ENCODE assay signal across 9 cellular contexts in the genomic region with DNA sequence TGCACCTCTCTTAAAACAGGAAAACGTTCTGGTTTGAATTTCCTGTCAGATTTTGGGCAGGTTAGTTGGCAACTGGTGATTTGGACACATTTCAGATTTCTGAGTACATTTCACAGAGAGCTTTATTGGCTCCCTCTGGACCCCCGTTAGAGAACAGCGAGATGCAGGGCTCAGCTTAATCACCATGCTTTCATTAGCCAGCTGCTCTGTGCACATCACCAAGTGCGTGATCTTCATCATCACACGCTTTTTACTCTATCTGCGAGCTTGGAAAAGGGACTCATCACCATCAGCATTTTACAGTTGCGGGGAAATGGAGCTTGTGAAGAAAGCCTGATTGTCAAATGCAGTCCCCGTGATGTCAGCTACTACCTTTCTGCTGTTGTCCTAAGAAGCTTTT.
A peak's percentile ranks its signal among the peaks of the same experiment; 100 is the strongest.
DNase-seq lines count a peak whose midpoint lies in the region; ATAC-seq, FAIRE-seq and TF ChIP-seq lines count a peak whose summit lies in the region.
"Had no signal": no experiment of that assay in that cellular context is flagged by ENCODE, and none has a peak within 500 bp of the region (broad histone marks: within the 10 kb centered on the region; RNA-seq: fewer than 3 reads in every experiment).

No MANE protein-coding gene starts in this region.

- no peak overlapping the region for H3K4me3 ChIP-seq in CD8-positive, alpha-beta T cell (ENCODE audit: low read depth, low read length)
- H3K4me3 ChIP-seq in K562 (no peak overlapping the region), right lobe of liver (no peak overlapping the region)

- H3K27me3 ChIP-seq in CD8-positive, alpha-beta T cell (ENCODE audit: insufficient read depth, low read length) = no peaks in the 10 kb centered on the region
- no peaks in the 10 kb centered on the region for H3K27me3 ChIP-seq in K562 (ENCODE audit: control insufficient read depth in 2 of 2, insufficient read depth in 2 of 2, low read length in 2 of 2)
- no peaks in the 10 kb centered on the region for H3K27me3 ChIP-seq in right lobe of liver

- no peak for TF ChIP-seq EP300 in K562 (IDR thresholded peaks at IDR 0.05; ENCODE audit: low read length)

- no peaks in the 10 kb centered on the region for H3K27me3 Mint-ChIP-seq in CD8-positive, alpha-beta T cell (ENCODE audit: low read depth)
- no peaks in the 10 kb centered on the region for H3K27me3 Mint-ChIP-seq in progenitor cell of endocrine pancreas

- POLR2A ChIA-PET in CD8-positive, alpha-beta T cell (lab: Charles Lee) = interaction anchor here (0.9 to 2.8 kb wide), 7 partner anchors 13 to 192 kb away, joined by 3 to 22 read pairs (median 4); no protein-coding TSS in a partner anchor
- POLR2A ChIA-PET in K562 (lab: Yijun Ruan, JAX) = interaction anchor here (0.6 to 1.2 kb wide), 4 partner anchors 8 to 729 kb away, joined by 3 read pairs; no protein-coding TSS in a partner anchor

- no peak for TF ChIP-seq RAD21 in K562 (CRISPR knock-in tag; conservative IDR thresholded peaks at IDR 0.05 in 1 of 2, IDR thresholded peaks at IDR 0.05 in 1 of 2)

- no TSS peak for BruUV-seq in K562 (replicated peaks; lab: Mats Ljungman, UMichigan)

- H3K9me1 ChIP-seq in K562 (ENCODE audit: control insufficient read depth, insufficient read depth, low read length) = no peaks in the 10 kb centered on the region

- no peak overlapping the region for H3K27ac ChIP-seq in CD8-positive, alpha-beta T cell (ENCODE audit: low read depth, low read length)
- H3K27ac ChIP-seq in K562 (ENCODE audit: extremely low read depth, low read depth, low read length) (no peak overlapping the region), right lobe of liver (no peak overlapping the region)

- CTCF ChIA-PET in CD8-positive, alpha-beta T cell (lab: Charles Lee) = interaction anchor here (0.8 to 1.9 kb wide), 10 partner anchors 17 to 257 kb away, joined by 3 to 9 read pairs (median 4); no protein-coding TSS in a partner anchor
- CTCF ChIA-PET in K562 (lab: Yijun Ruan, JAX; ENCODE audit: low intra/inter-chr PET ratio) = no interaction called here

- H3K4me1 Mint-ChIP-seq in CD8-positive, alpha-beta T cell (ENCODE audit: low read depth) = peaks cover 67% of the 10 kb centered on the region
- peaks cover 48% of the 10 kb centered on the region for H3K4me1 Mint-ChIP-seq in progenitor cell of endocrine pancreas (ENCODE audit: low read depth)

- H3K36me3 Mint-ChIP-seq in CD8-positive, alpha-beta T cell = no peaks in the 10 kb centered on the region
- H3K36me3 Mint-ChIP-seq in progenitor cell of endocrine pancreas (ENCODE audit: insufficient read depth) = peaks cover 2% of the 10 kb centered on the region

- no peaks in the 10 kb centered on the region for H4K20me1 ChIP-seq in K562 (replicated peaks; ENCODE audit: control insufficient read depth, insufficient read depth, low read length)

- no peak for TF ChIP-seq CTCF in CD8-positive, alpha-beta T cell (IDR thresholded peaks at IDR 0.05)
- TF ChIP-seq CTCF in K562 (IDR thresholded peaks at IDR 0.05 in 2 of 3, conservative IDR thresholded peaks at IDR 0.05 in 1 of 3; ENCODE audit: insufficient read depth in 2 of 3, low read depth in 1 of 3, low read length in 3 of 3) (no peak), progenitor cell of endocrine pancreas (IDR thresholded peaks at IDR 0.05; ENCODE audit: unreplicated experiment) (no peak), right lobe of liver (IDR thresholded peaks at IDR 0.05) (no peak)

- H3K4me2 ChIP-seq in K562 (ENCODE audit: insufficient read depth, low read length) = no peak overlapping the region

- peak overlapping the region; percentile 11 for H2AFZ ChIP-seq in K562 (ENCODE audit: low read depth, low read length)

- in situ Hi-C loops in K562 (cut with MboI) = no loop called here

- no peak overlapping the region for H3K9ac ChIP-seq in K562 (ENCODE audit: insufficient read depth in 1 of 2, low read depth in 2 of 2, low read length in 2 of 2)

- no peaks in the 10 kb centered on the region for H3K9me3 ChIP-seq in CD8-positive, alpha-beta T cell (ENCODE audit: low read length)
- H3K9me3 ChIP-seq in K562 (replicated peaks; ENCODE audit: control insufficient read depth, insufficient read depth, low read depth, low read length) = 0 out of 2 replicates have a peak, but pooled peaks cover 5% of the 10 kb centered on the region
- H3K9me3 ChIP-seq in right lobe of liver = no peaks in the 10 kb centered on the region

- peak overlapping the region; percentile 74 for H3K4me3 Mint-ChIP-seq in CD8-positive, alpha-beta T cell
- H3K4me3 Mint-ChIP-seq in progenitor cell of endocrine pancreas (ENCODE audit: low read depth) = no peak overlapping the region

- DNase-seq in CD8-positive, alpha-beta T cell = peak in 2 of 7 experiments; percentile 18 to 55
- DNase-seq in NCI-H1092 (lab: John Stamatoyannopoulos, UW) (peak; percentile 34), K562 (ENCODE audit: extremely low read depth in 1 of 4, low spot score in 3 of 4) (no peak), progenitor cell of endocrine pancreas (ENCODE audit: low spot score, unreplicated experiment) (no peak), hippocampal formation (lab: John Stamatoyannopoulos, UW) (no peak), right lobe of liver (no peak), DMS79 (lab: John Stamatoyannopoulos, UW) (no peak)
- DNase-seq: KBM-7, NCI-H2171 treated with DMSO at 0.1 percent for 48 hours had no signal

- no peak for ATAC-seq in CD8-positive, alpha-beta T cell
- ATAC-seq in K562 = no peak
- no peak for ATAC-seq in right lobe of liver

- no peak for TF ChIP-seq POLR2A in K562 (conservative IDR thresholded peaks at IDR 0.05)
- no peak for TF ChIP-seq POLR2A in right lobe of liver (IDR thresholded peaks at IDR 0.05)

- H3K36me3 ChIP-seq in CD8-positive, alpha-beta T cell (ENCODE audit: insufficient read depth, low read length) = no peaks in the 10 kb centered on the region
- peaks cover 4% of the 10 kb centered on the region; the same call in 1 of the 3 replicates for H3K36me3 ChIP-seq in K562 (ENCODE audit: control insufficient read depth, insufficient read depth, low read length)
- H3K36me3 ChIP-seq in right lobe of liver = no peaks in the 10 kb centered on the region

- peaks cover 49% of the 10 kb centered on the region for H3K4me1 ChIP-seq in CD8-positive, alpha-beta T cell (ENCODE audit: insufficient read depth, low read length)
- H3K4me1 ChIP-seq in K562 (replicated peaks in 1 of 2; ENCODE audit: control insufficient read depth in 2 of 2, insufficient read depth in 2 of 2, low read length in 2 of 2) (peaks cover 0 to 34% of the 10 kb centered on the region in 2 experiments; a peak in 4 of 5 replicates), right lobe of liver (peaks cover 0 to 5% (median 0%) of the 10 kb centered on the region in 4 donors)

- WGBS in K562 (ENCODE audit: insufficient coverage, low coverage, missing lambda C conversion rate) = 60% methylated on average over 8 of the region's 8 CpGs
- WGBS in right lobe of liver (ENCODE audit: insufficient coverage, low coverage, low lambda C conversion rate, missing lambda C conversion rate) = 43% methylated on average over 6 of the region's 8 CpGs

- no peak for FAIRE-seq in K562 (lab: Jason Lieb, UNC)

- intact Hi-C loops in CD8-positive, alpha-beta T cell (cut with DNase I, micrococcal nuclease) = loop anchor here in 1 of 2 experiments (10.0 kb wide), 1 partner anchor 258 kb away; a partner anchor contains a TSS
- intact Hi-C loops in K562 (cut with micrococcal nuclease) (no loop called here), right lobe of liver (cut with DNase I) (no loop called here)

- H3K79me2 ChIP-seq in K562 (ENCODE audit: control insufficient read depth, insufficient read depth, low read length) = no peaks in the 10 kb centered on the region

- H3K9me3 Mint-ChIP-seq in CD8-positive, alpha-beta T cell = peaks cover 3% of the 10 kb centered on the region
- H3K9me3 Mint-ChIP-seq in progenitor cell of endocrine pancreas (ENCODE audit: low read depth) = peaks cover 7% of the 10 kb centered on the region

- peak overlapping the region; percentile 91 for H3K27ac Mint-ChIP-seq in CD8-positive, alpha-beta T cell
- peak overlapping the region; percentile 11 for H3K27ac Mint-ChIP-seq in progenitor cell of endocrine pancreas

TF ChIP-seq in K562, 482 proteins besides CTCF, POLR2A, EP300 and RAD21 (continues in another document):
- no peak for TF ChIP-seq IRF2 (CRISPR knock-in tag; IDR thresholded peaks at IDR 0.05)
- no peak for TF ChIP-seq ZFP36 (IDR thresholded peaks at IDR 0.05; ENCODE audit: low read depth, low read length, partially characterized antibody)
- TF ChIP-seq, protein P1, sequence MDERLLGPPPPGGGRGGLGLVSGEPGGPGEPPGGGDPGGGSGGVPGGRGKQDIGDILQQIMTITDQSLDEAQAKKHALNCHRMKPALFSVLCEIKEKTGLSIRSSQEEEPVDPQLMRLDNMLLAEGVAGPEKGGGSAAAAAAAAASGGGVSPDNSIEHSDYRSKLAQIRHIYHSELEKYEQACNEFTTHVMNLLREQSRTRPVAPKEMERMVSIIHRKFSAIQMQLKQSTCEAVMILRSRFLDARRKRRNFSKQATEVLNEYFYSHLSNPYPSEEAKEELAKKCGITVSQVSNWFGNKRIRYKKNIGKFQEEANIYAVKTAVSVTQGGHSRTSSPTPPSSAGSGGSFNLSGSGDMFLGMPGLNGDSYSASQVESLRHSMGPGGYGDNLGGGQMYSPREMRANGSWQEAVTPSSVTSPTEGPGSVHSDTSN (CRISPR knock-in tag; IDR thresholded peaks at IDR 0.05; ENCODE audit: low read depth) = no peak
- TF ChIP-seq, protein P1 (tag; conservative IDR thresholded peaks at IDR 0.05; ENCODE audit: low read depth) = no peak
- TF ChIP-seq, protein P2, sequence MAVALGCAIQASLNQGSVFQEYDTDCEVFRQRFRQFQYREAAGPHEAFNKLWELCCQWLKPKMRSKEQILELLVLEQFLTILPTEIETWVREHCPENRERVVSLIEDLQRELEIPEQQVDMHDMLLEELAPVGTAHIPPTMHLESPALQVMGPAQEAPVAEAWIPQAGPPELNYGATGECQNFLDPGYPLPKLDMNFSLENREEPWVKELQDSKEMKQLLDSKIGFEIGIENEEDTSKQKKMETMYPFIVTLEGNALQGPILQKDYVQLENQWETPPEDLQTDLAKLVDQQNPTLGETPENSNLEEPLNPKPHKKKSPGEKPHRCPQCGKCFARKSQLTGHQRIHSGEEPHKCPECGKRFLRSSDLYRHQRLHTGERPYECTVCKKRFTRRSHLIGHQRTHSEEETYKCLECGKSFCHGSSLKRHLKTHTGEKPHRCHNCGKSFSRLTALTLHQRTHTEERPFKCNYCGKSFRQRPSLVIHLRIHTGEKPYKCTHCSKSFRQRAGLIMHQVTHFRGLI (CRISPR knock-in tag; IDR thresholded peaks at IDR 0.05) = no peak
- TF ChIP-seq CHD4 (IDR thresholded peaks at IDR 0.05; ENCODE audit: insufficient read depth, insufficient replicate concordance, low read depth, low read length, poor library complexity, severe bottlenecking) = no peak
